Comparison of ENCODE assay signal across 7 cellular contexts in genomic region chr2:25361261-25362048, GRCh38. TPM values are rescaled to one million over a fixed set of nuclear protein-coding genes. Genes with fewer than 3 reads are reported as not detected.
DNase-seq lines count a peak whose midpoint lies in the region; ATAC-seq and TF ChIP-seq lines count a peak whose summit lies in the region.

No MANE protein-coding gene starts in this region.

- peaks cover 7% of the 10 kb centered on the region for H3K27me3 Mint-ChIP-seq in HFFc6 (ENCODE audit: insufficient read depth)
- no peaks in the 10 kb centered on the region for H3K27me3 Mint-ChIP-seq in activated CD8-positive, alpha-beta T cell treated with anti-CD3 and anti-CD28 coated beads for 36 hours

- H3K27ac Mint-ChIP-seq in HFFc6 = no peak overlapping the region
- no peak overlapping the region for H3K27ac Mint-ChIP-seq in activated CD8-positive, alpha-beta T cell treated with anti-CD3 and anti-CD28 coated beads for 36 hours

- no peak overlapping the region for H3K27ac ChIP-seq in iPS-18a (ENCODE audit: low read length)
- H3K27ac ChIP-seq in spleen = peak overlapping the region in 7 of 8 donors; percentile 84 to 93 (median 88)

- H3K9ac ChIP-seq in iPS-18a (ENCODE audit: low read length) = no peak overlapping the region

- no peak for TF ChIP-seq POLR2A in spleen (IDR thresholded peaks at IDR 0.05)

- no peaks in the 10 kb centered on the region for H3K36me3 Mint-ChIP-seq in HFFc6 (ENCODE audit: low read depth)
- H3K36me3 Mint-ChIP-seq in activated CD8-positive, alpha-beta T cell treated with anti-CD3 and anti-CD28 coated beads for 36 hours (ENCODE audit: low read depth) = no peaks in the 10 kb centered on the region

- peak overlapping the region; percentile 33 for H3K4me3 ChIP-seq in iPS-18a (ENCODE audit: low read length)
- H3K4me3 ChIP-seq in spleen = peak overlapping the region in 7 of 8 donors; percentile 33 to 73 (median 46)

- peak overlapping the region; percentile 84 for H3K4me3 Mint-ChIP-seq in HFFc6
- peak overlapping the region; percentile 80 for H3K4me3 Mint-ChIP-seq in activated CD8-positive, alpha-beta T cell treated with anti-CD3 and anti-CD28 coated beads for 36 hours

- H3K4me1 ChIP-seq in iPS-18a (ENCODE audit: control insufficient read depth, low read depth, low read length) (peaks cover 4% of the 10 kb centered on the region), spleen (peaks cover 0 to 31% (median 15%) of the 10 kb centered on the region in 6 donors)

- peaks cover 14% of the 10 kb centered on the region for H3K4me1 Mint-ChIP-seq in HFFc6 (ENCODE audit: low read depth)
- H3K4me1 Mint-ChIP-seq in activated CD8-positive, alpha-beta T cell treated with anti-CD3 and anti-CD28 coated beads for 36 hours (ENCODE audit: low read depth) = peaks cover 17% of the 10 kb centered on the region

- POLR2A ChIA-PET in activated CD8-positive, alpha-beta T cell treated with anti-CD3 and anti-CD28 coated beads for 36 hours (lab: Charles Lee) = interaction anchor here (0.6 to 3.2 kb wide), 12 partner anchors 10 to 151 kb away, joined by 3 to 22 read pairs (median 4); no protein-coding TSS in a partner anchor

- 50 to 60% (median 57%) methylated on average over 29 to 34 of the region's 34 CpGs for WGBS in spleen, 5 donors

- no peaks in the 10 kb centered on the region for H3K9me3 ChIP-seq in iPS-18a (ENCODE audit: control insufficient read depth, low read depth, low read length)
- H3K9me3 ChIP-seq in spleen = no peaks in the 10 kb centered on the region

- ATAC-seq in activated CD8-positive, alpha-beta T cell treated with anti-CD3 and anti-CD28 coated beads for 36 hours = no peak
- no peak for ATAC-seq in HG02588 (IDR thresholded peaks at IDR 0.05; ENCODE audit: unreplicated experiment)
- ATAC-seq in GM19467 (IDR thresholded peaks at IDR 0.05; ENCODE audit: unreplicated experiment) = no peak

- CTCF ChIA-PET in activated CD8-positive, alpha-beta T cell treated with anti-CD3 and anti-CD28 coated beads for 36 hours (lab: Charles Lee) = interaction anchor here (0.6 to 3.3 kb wide), 51 partner anchors 8 to 517 kb away, joined by 3 to 121 read pairs (median 4); partner anchors contain the start of gene DNMT3A

- intact Hi-C loops in activated CD8-positive, alpha-beta T cell treated with anti-CD3 and anti-CD28 coated beads for 36 hours (cut with micrococcal nuclease) = loop anchor here (1.0 kb wide), 1 partner anchor 15 kb away; no protein-coding TSS in a partner anchor
- intact Hi-C loops in spleen (cut with DNase I; ENCODE audit: low total_unique reads) = loop anchor here (10.0 kb wide), 1 partner anchor 163 kb away; no protein-coding TSS in a partner anchor

- H3K9me3 Mint-ChIP-seq in HFFc6 = no peaks in the 10 kb centered on the region
- H3K9me3 Mint-ChIP-seq in activated CD8-positive, alpha-beta T cell treated with anti-CD3 and anti-CD28 coated beads for 36 hours = no peaks in the 10 kb centered on the region

- TF ChIP-seq CTCF in HFFc6 (IDR thresholded peaks at IDR 0.05) (no peak), spleen (IDR thresholded peaks at IDR 0.05 in 8 of 11, conservative IDR thresholded peaks at IDR 0.05 in 3 of 11) (no peak)
- no peak for TF ChIP-seq CTCF in activated CD8-positive, alpha-beta T cell treated with anti-CD3 and anti-CD28 coated beads for 36 hours (IDR thresholded peaks at IDR 0.05)

- no peak for DNase-seq in HFFc6
- DNase-seq in activated CD8-positive, alpha-beta T cell treated with anti-CD3 and anti-CD28 coated beads for 36 hours = no peak
- peak; percentile 85 for DNase-seq in spleen
- no peak for DNase-seq in anterior cingulate cortex (lab: John Stamatoyannopoulos, UW)

- H3K27me3 ChIP-seq in iPS-18a (ENCODE audit: control insufficient read depth, insufficient read depth, low read length) (peaks cover 47% of the 10 kb centered on the region), spleen (replicated peaks in 1 of 7) (no peaks in the 10 kb centered on the region)

- H3K36me3 ChIP-seq in iPS-18a (ENCODE audit: control insufficient read depth, low read depth, low read length) (no peaks in the 10 kb centered on the region), spleen (no peaks in the 10 kb centered on the region)

RNA-seq across cellular contexts. Expression of gene DNMT3A, which starts 19.7 kb away (rescaled TPM):
- total RNA-seq in HFFc6 (2021; fragmentation: NEBNext Ultra II Directional; extraction: Animal tissue kit (Norgen Biotek cat#: 25700)) = 1 to 10 TPM; 3.5 to 5.2 (median 4.5) TPM
- total RNA-seq in activated CD8-positive, alpha-beta T cell treated with anti-CD3 and anti-CD28 coated beads for 36 hours = 10 to 100 TPM; 84.8 to 97.8 TPM
- total RNA-seq in spleen = 10 to 100 TPM; 28.4 to 64.6 (median 42.0) TPM
- polyA plus RNA-seq in spleen = 10 to 100 TPM in 2 of 3 donors, 1 to 10 TPM in 1; 9.0 to 17.1 (median 10.5) TPM

Comparison
In these comparisons a context has a peak if more than half of its experiments do, and no peak if none do; other contexts are left out.
1. RNA of gene DNMT3A, which starts 19.7 kb away (total RNA-seq): 84.8 to 97.8 TPM in activated CD8-positive, alpha-beta T cell treated with anti-CD3 and anti-CD28 coated beads for 36 hours and 28.4 to 64.6 TPM in spleen; 3.5 to 5.2 TPM in HFFc6; every median in the first group is over 4 times any median in the second.